Comparison of ENCODE assay signal across 27 cellular contexts in genomic region chr19:5895890-5896289, GRCh38. TPM values are rescaled to one million over a fixed set of nuclear protein-coding genes. Genes with fewer than 3 reads are reported as not detected.
"Had no signal": no experiment of that assay in that cellular context is flagged by ENCODE, and none has a peak within 500 bp of the region (broad histone marks: within the 10 kb centered on the region; RNA-seq: fewer than 3 reads in every experiment).

No MANE protein-coding gene starts in this region.

- H3K9ac ChIP-seq: neural progenitor cell had no signal

- ATAC-seq: activated naive CD8-positive, alpha-beta T cell treated with anti-CD3 and anti-CD28 coated beads, Interleukin-2, amount 50 U/mL, for 24 hours; naive thymus-derived CD4-positive, alpha-beta T cell had no signal

- H3K36me3 ChIP-seq: colonic mucosa, neural progenitor cell had no signal

- H3K27ac ChIP-seq: colonic mucosa, epithelial cell of prostate, esophagus squamous epithelium, neural progenitor cell, tibial nerve had no signal

- H3K27me3 ChIP-seq: neural progenitor cell had no signal

- H3K27ac Mint-ChIP-seq: activated naive CD4-positive, alpha-beta T cell treated with anti-CD3 and anti-CD28 coated beads, Interleukin-2, amount 10 ng/mL, durations not matched to agents 7 days and 5 days; activated naive CD8-positive, alpha-beta T cell treated with anti-CD3 and anti-CD28 coated beads, Interleukin-2, amount 50 U/mL, for 24 hours; naive thymus-derived CD4-positive, alpha-beta T cell; neural progenitor cell had no signal

- H3K9me3 Mint-ChIP-seq: activated naive CD4-positive, alpha-beta T cell treated with anti-CD3 and anti-CD28 coated beads, Interleukin-2, amount 10 ng/mL, durations not matched to agents 7 days and 5 days; activated naive CD8-positive, alpha-beta T cell treated with anti-CD3 and anti-CD28 coated beads, Interleukin-2, amount 50 U/mL, for 24 hours; naive thymus-derived CD4-positive, alpha-beta T cell; neural progenitor cell had no signal

- H2AFZ ChIP-seq: neural progenitor cell had no signal

- H3K4me1 ChIP-seq: colonic mucosa had no signal

- H3K9me3 ChIP-seq: colonic mucosa, esophagus squamous epithelium, tibial nerve had no signal

- DNase-seq: activated CD4-positive, alpha-beta T cell treated with anti-CD3 and anti-CD28 coated beads for 4 hours; activated CD4-positive, alpha-beta T cell treated with anti-CD3 and anti-CD28 coated beads, Interleukin-2, amount 50 U/mL, for 4 hours; activated gamma-delta T cell; activated naive CD4-positive, alpha-beta T cell treated with anti-CD3 and anti-CD28 coated beads, Interleukin-2, amount 10 ng/mL, durations not matched to agents 7 days and 5 days; activated naive CD8-positive, alpha-beta T cell treated with anti-CD3 and anti-CD28 coated beads, Interleukin-2, amount 50 U/mL, for 24 hours; cerebellar nuclear complex; colonic mucosa; effector CD8-positive, alpha-beta T cell; esophagus squamous epithelium; foreskin melanocyte; midbrain; naive thymus-derived CD4-positive, alpha-beta T cell; retina; stimulated activated CD4-positive, alpha-beta T cell treated with anti-CD3 and anti-CD28 coated beads, Interleukin-1b, Interleukin-23, amount 100 ng/mL, for 48 hours; stimulated activated naive CD4-positive, alpha-beta T cell treated with Interleukin-2 at 50 U/mL for 16 hours had no signal

- H3K4me2 ChIP-seq: neural progenitor cell, smooth muscle cell had no signal

- H3K27me3 Mint-ChIP-seq: activated naive CD8-positive, alpha-beta T cell treated with anti-CD3 and anti-CD28 coated beads, Interleukin-2, amount 50 U/mL, for 24 hours had no signal

- H3K4me3 Mint-ChIP-seq: activated naive CD4-positive, alpha-beta T cell treated with anti-CD3 and anti-CD28 coated beads, Interleukin-2, amount 10 ng/mL, durations not matched to agents 7 days and 5 days; activated naive CD8-positive, alpha-beta T cell treated with anti-CD3 and anti-CD28 coated beads, Interleukin-2, amount 50 U/mL, for 24 hours; naive thymus-derived CD4-positive, alpha-beta T cell; neural progenitor cell had no signal

- H3K4me3 ChIP-seq: colonic mucosa, esophagus squamous epithelium, neural progenitor cell, smooth muscle cell, tibial nerve had no signal

RNA-seq across cellular contexts. Expression of gene FUT5, which starts 25.6 kb away (rescaled TPM):
- total RNA-seq: dermis microvascular lymphatic vessel endothelial cell; esophagus squamous epithelium; glomerular endothelial cell; lower leg skin; osteocyte; posterior vena cava; smooth muscle cell; T-helper 1 cell treated with Interleukin-12 subunit alpha and Interleukin-12 subunit beta and Interleukin-4 antibody, amounts not matched to agents 30 ng/mL and 1 ng/mL, for 36 hours; temporal lobe; tibial nerve; ureter had no signal
- polyA plus RNA-seq: naive thymus-derived CD4-positive, alpha-beta T cell; smooth muscle cell had no signal

RNA-seq across cellular contexts. Expression of gene FUT3, which starts 44.6 kb away (rescaled TPM):
- total RNA-seq: dermis microvascular lymphatic vessel endothelial cell; glomerular endothelial cell; osteocyte; posterior vena cava; T-helper 1 cell treated with Interleukin-12 subunit alpha and Interleukin-12 subunit beta and Interleukin-4 antibody, amounts not matched to agents 30 ng/mL and 1 ng/mL, for 36 hours had no signal
- polyA plus RNA-seq: naive thymus-derived CD4-positive, alpha-beta T cell had no signal
